Comparison of ENCODE assay signal across 32 cellular contexts in the genomic region with DNA sequence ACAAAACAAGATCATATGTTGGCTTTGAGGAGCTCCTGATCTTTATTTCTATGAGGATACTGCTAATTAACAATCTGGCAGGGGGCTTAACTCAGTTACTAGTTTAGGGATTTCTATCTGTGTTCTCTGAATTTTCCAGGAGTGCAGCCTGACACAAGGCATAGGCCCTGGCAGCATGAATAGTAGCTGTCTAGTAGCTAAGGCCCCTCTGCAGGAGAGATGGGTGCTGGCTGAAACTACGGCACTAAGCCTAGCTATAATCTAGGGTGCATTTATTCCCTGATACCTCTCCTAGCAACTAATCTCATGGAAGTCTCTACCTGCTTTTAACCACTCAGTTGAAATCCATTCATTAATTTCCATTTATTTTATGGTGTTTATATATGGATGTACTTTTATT.
"Had no signal": no experiment of that assay in that cellular context is flagged by ENCODE, and none has a peak within 500 bp of the region (broad histone marks: within the 10 kb centered on the region; RNA-seq: fewer than 3 reads in every experiment).

No MANE protein-coding gene starts in this region.

- H3K9me3 ChIP-seq: adrenal gland, body of pancreas, breast epithelium, Peyer's patch had no signal

- H3K9me3 Mint-ChIP-seq: activated CD4-positive, alpha-beta memory T cell treated with anti-CD3 and anti-CD28 coated beads, Interleukin-2, amount 10 ng/mL, durations not matched to agents 7 days and 5 days; activated naive CD4-positive, alpha-beta T cell treated with anti-CD3 and anti-CD28 coated beads for 36 hours; activated naive CD4-positive, alpha-beta T cell treated with anti-CD3 and anti-CD28 coated beads, Interleukin-2, amount 50 U/mL, for 72 hours; activated T-cell treated with anti-CD3 and anti-CD28 coated beads, Interleukin-2, amount 50 U/mL, for 72 hours; activated T-helper 2 cell treated with anti-CD3 and anti-CD28 coated beads, Interferon-gamma antibody, Interleukin-2, Interleukin-4, amounts not matched to agents 10 μg/mL and 5 μg/mL and 100 μg/mL, durations not matched to agents 14 hours and 24 hours and 36 hours; IgD-negative memory B cell; T-helper 2 cell treated with Interferon-gamma antibody and Interleukin-4, amounts not matched to agents 5 μg/mL and 100 μg/mL, for 36 hours had no signal

- H3K27ac ChIP-seq: adrenal gland, body of pancreas, breast epithelium, Peyer's patch, SK-N-MC had no signal

- DNase-seq: activated CD4-positive, alpha-beta memory T cell treated with anti-CD3 and anti-CD28 coated beads, Interleukin-2, amount 10 ng/mL, durations not matched to agents 7 days and 5 days; activated CD4-positive, alpha-beta T cell treated with anti-CD3 and anti-CD28 coated beads for 1 hour; activated CD4-positive, alpha-beta T cell treated with anti-CD3 and anti-CD28 coated beads for 48 hours; activated CD4-positive, CD25-positive, alpha-beta regulatory T cell; activated CD8-positive, alpha-beta memory T cell treated with anti-CD3 and anti-CD28 coated beads for 24 hours; activated CD8-positive, alpha-beta memory T cell treated with anti-CD3 and anti-CD28 coated beads, Interleukin-2, amount 10 ng/mL, durations not matched to agents 7 days and 5 days; activated CD8-positive, alpha-beta memory T cell treated with anti-CD3 and anti-CD28 coated beads, Interleukin-2, amount 50 U/mL, for 48 hours; activated gamma-delta T cell; activated naive CD4-positive, alpha-beta T cell treated with anti-CD3 and anti-CD28 coated beads for 36 hours; activated T-cell treated with anti-CD3 and anti-CD28 coated beads, Interleukin-2, amount 50 U/mL, for 72 hours; adrenal gland; body of pancreas; Karpas-422; KBM-7; NCI-H1105; NCI-H1417 treated with DMSO at 0.1 percent for 48 hours; NCI-H1694; NCI-H1930; NCI-H2081 treated with DMSO at 0.1 percent for 48 hours; NCI-H2171; NCI-H510A; NCI-H69; NK-92 treated with Interleukin-12 subunit alpha and Interleukin-12 subunit beta, amount 100 ng/mL, for 24 hours; PC-3; Peyer's patch; RPMI8226 had no signal

- H3K36me3 ChIP-seq: adrenal gland, breast epithelium, Peyer's patch had no signal

- H3K27me3 Mint-ChIP-seq: activated CD4-positive, alpha-beta memory T cell treated with anti-CD3 and anti-CD28 coated beads, Interleukin-2, amount 10 ng/mL, durations not matched to agents 7 days and 5 days; activated CD8-positive, alpha-beta memory T cell treated with anti-CD3 and anti-CD28 coated beads, Interleukin-2, amount 10 ng/mL, durations not matched to agents 7 days and 5 days; IgD-negative memory B cell had no signal

- H3K4me1 Mint-ChIP-seq: activated CD4-positive, alpha-beta memory T cell treated with anti-CD3 and anti-CD28 coated beads, Interleukin-2, amount 10 ng/mL, durations not matched to agents 7 days and 5 days; activated CD8-positive, alpha-beta memory T cell treated with anti-CD3 and anti-CD28 coated beads, Interleukin-2, amount 10 ng/mL, durations not matched to agents 7 days and 5 days; IgD-negative memory B cell had no signal

- H3K4me3 ChIP-seq: adrenal gland, body of pancreas, breast epithelium, Peyer's patch, SK-N-MC had no signal

- H3K4me3 Mint-ChIP-seq: activated CD4-positive, alpha-beta memory T cell treated with anti-CD3 and anti-CD28 coated beads, Interleukin-2, amount 10 ng/mL, durations not matched to agents 7 days and 5 days; activated CD8-positive, alpha-beta memory T cell treated with anti-CD3 and anti-CD28 coated beads, Interleukin-2, amount 10 ng/mL, durations not matched to agents 7 days and 5 days; activated naive CD4-positive, alpha-beta T cell treated with anti-CD3 and anti-CD28 coated beads for 36 hours; activated T-cell treated with anti-CD3 and anti-CD28 coated beads, Interleukin-2, amount 50 U/mL, for 72 hours; T-helper 2 cell treated with Interferon-gamma antibody and Interleukin-4, amounts not matched to agents 5 μg/mL and 100 μg/mL, for 36 hours had no signal

- H3K36me3 Mint-ChIP-seq: activated CD8-positive, alpha-beta memory T cell treated with anti-CD3 and anti-CD28 coated beads, Interleukin-2, amount 10 ng/mL, durations not matched to agents 7 days and 5 days; activated naive CD4-positive, alpha-beta T cell treated with anti-CD3 and anti-CD28 coated beads, Interleukin-2, amount 50 U/mL, for 72 hours; IgD-negative memory B cell had no signal

- ATAC-seq: activated CD8-positive, alpha-beta memory T cell treated with anti-CD3 and anti-CD28 coated beads, Interleukin-2, amount 10 ng/mL, durations not matched to agents 7 days and 5 days; activated naive CD4-positive, alpha-beta T cell treated with anti-CD3 and anti-CD28 coated beads, Interleukin-2, amount 50 U/mL, for 72 hours; activated T-cell treated with anti-CD3 and anti-CD28 coated beads, Interleukin-2, amount 50 U/mL, for 72 hours; body of pancreas; PC-3 had no signal

- H3K27ac Mint-ChIP-seq: activated CD4-positive, alpha-beta memory T cell treated with anti-CD3 and anti-CD28 coated beads, Interleukin-2, amount 10 ng/mL, durations not matched to agents 7 days and 5 days; activated CD8-positive, alpha-beta memory T cell treated with anti-CD3 and anti-CD28 coated beads, Interleukin-2, amount 10 ng/mL, durations not matched to agents 7 days and 5 days; activated naive CD4-positive, alpha-beta T cell treated with anti-CD3 and anti-CD28 coated beads for 36 hours; activated naive CD4-positive, alpha-beta T cell treated with anti-CD3 and anti-CD28 coated beads, Interleukin-2, amount 50 U/mL, for 72 hours; activated T-cell treated with anti-CD3 and anti-CD28 coated beads, Interleukin-2, amount 50 U/mL, for 72 hours; activated T-helper 2 cell treated with anti-CD3 and anti-CD28 coated beads, Interferon-gamma antibody, Interleukin-2, Interleukin-4, amounts not matched to agents 10 μg/mL and 5 μg/mL and 100 μg/mL, durations not matched to agents 14 hours and 24 hours and 36 hours; IgD-negative memory B cell; T-helper 2 cell treated with Interferon-gamma antibody and Interleukin-4, amounts not matched to agents 5 μg/mL and 100 μg/mL, for 36 hours had no signal

- H3K4me1 ChIP-seq: adrenal gland, body of pancreas, breast epithelium, Peyer's patch had no signal

- H3K27me3 ChIP-seq: adrenal gland, body of pancreas, breast epithelium, Peyer's patch had no signal
